18 cellular contexts compared by ENCODE assay signal in genomic region chr9:137079401-137079787, GRCh38. TPM values are rescaled to one million over a fixed set of nuclear protein-coding genes. Genes with fewer than 3 reads are reported as not detected.
DNase-seq lines count a peak whose midpoint lies in the region; ATAC-seq, FAIRE-seq and TF ChIP-seq lines count a peak whose summit lies in the region.
"Had no signal": no experiment of that assay in that cellular context is flagged by ENCODE, and none has a peak within 500 bp of the region (broad histone marks: within the 10 kb centered on the region; RNA-seq: fewer than 3 reads in every experiment).

No MANE protein-coding gene starts in this region.

- H2AK5ac ChIP-seq in H1 (ENCODE audit: low read depth, low read length): no peak overlapping the region

- H3K4me3 ChIP-seq in H1 (ENCODE audit: extremely low read depth in 1 of 4, insufficient read depth in 2 of 4, low read depth in 3 of 4, low read length in 4 of 4): peak overlapping the region in 1 of 4 experiments; percentile 57; a peak in 2 of 8 replicates
- H3K4me3 ChIP-seq: GM23248 had no signal

- peaks cover 0 to 20% (median 12%) of the 10 kb centered on the region in 4 experiments; a peak in 6 of 7 replicates for H3K4me1 ChIP-seq in H1 (replicated peaks in 1 of 4; ENCODE audit: control insufficient read depth in 3 of 4, insufficient read depth in 4 of 4, low read length in 3 of 4)

- no peaks in the 10 kb centered on the region for H3K9me3 Mint-ChIP-seq in natural killer cell
- H3K9me3 Mint-ChIP-seq in natural killer cell treated with Interleukin-12 subunit alpha and Interleukin-12 subunit beta and Interleukin-15 and Interleukin-18, amount 100 ng/mL, for 72 hours: no peaks in the 10 kb centered on the region
- H3K9me3 Mint-ChIP-seq in T-cell: no peaks in the 10 kb centered on the region

- no peaks in the 10 kb centered on the region; a peak in 1 of 8 replicates for H3K36me3 ChIP-seq in H1 (ENCODE audit: control insufficient read depth in 2 of 4, insufficient read depth in 4 of 4, low read length in 3 of 4)

- H4K8ac ChIP-seq in H1 (ENCODE audit: extremely low read depth, insufficient read depth, low read length): no peak overlapping the region; the same call in 1 of the 2 replicates

- no peaks in the 10 kb centered on the region for H3K36me3 Mint-ChIP-seq in natural killer cell
- no peaks in the 10 kb centered on the region for H3K36me3 Mint-ChIP-seq in natural killer cell treated with Interleukin-12 subunit alpha and Interleukin-12 subunit beta and Interleukin-15 and Interleukin-18, amount 100 ng/mL, for 72 hours
- peaks cover 8% of the 10 kb centered on the region for H3K36me3 Mint-ChIP-seq in T-cell

- no peak overlapping the region for H3K18ac ChIP-seq in H1 (ENCODE audit: extremely low read depth, low read length)

- H3K79me1 ChIP-seq in H1 (ENCODE audit: low read depth, low read length): no peaks in the 10 kb centered on the region

- WGBS in H1 (ENCODE audit: extremely low coverage in 1 of 2, insufficient coverage in 1 of 2, insufficient read length in 1 of 2, insufficient replicate concordance in 2 of 2, low coverage in 1 of 2, low lambda C conversion rate in 2 of 2, missing lambda C conversion rate in 1 of 2), 2 experiments: 78% methylated on average over 11 of the region's 13 CpGs; no CpG with 5 or more reads in 1 of the 2 experiments

- CTCF ChIA-PET in T-cell (lab: Charles Lee): no interaction called here
- CTCF ChIA-PET in H1 (lab: Charles Lee; ENCODE audit: partially characterized antibody): interaction anchor here (0.7 to 2.1 kb wide), 3 partner anchors 9 to 29 kb away, joined by 3 to 10 read pairs (median 8); partner anchors contain the start of gene SAPCD2

- no peak for TF ChIP-seq RAD21 in H1 (IDR thresholded peaks at IDR 0.05 in 1 of 2, conservative IDR thresholded peaks at IDR 0.05 in 1 of 2; ENCODE audit: low read depth in 2 of 2, low read length in 2 of 2)

- H3K14ac ChIP-seq in H1 (ENCODE audit: insufficient read length): no peak overlapping the region

- in situ Hi-C loops in GM13977 (cut with MboI; ENCODE audit: low pct_unique_long_range_greater_than_20kb, low sequenced_read_pairs, unreplicated experiment): no loop called here

- FAIRE-seq in H1 (lab: Jason Lieb, UNC): no peak
- FAIRE-seq: HepG2 had no signal

- 0 out of 2 replicates have a peak overlapping the region, but pooled peaks have one; percentile 16 for H2BK15ac ChIP-seq in H1 (ENCODE audit: low read length)

- POLR2A ChIA-PET in T-cell (lab: Charles Lee): no interaction called here
- POLR2A ChIA-PET in H1 (lab: Charles Lee; ENCODE audit: partially characterized antibody): interaction anchor here (1.1 kb wide), 2 partner anchors 13 to 232 kb away, joined by 3 read pairs; no protein-coding TSS in a partner anchor

- intact Hi-C loops in natural killer cell (cut with micrococcal nuclease): no loop called here

- H2BK20ac ChIP-seq in H1 (ENCODE audit: low read length): no peak overlapping the region

- H3K4me2 ChIP-seq in H1 (ENCODE audit: insufficient read depth in 1 of 2, low read depth in 2 of 2, low read length in 2 of 2): peak overlapping the region; percentile 97 to 99

- TF ChIP-seq CTCF in natural killer cell (IDR thresholded peaks at IDR 0.05) (no peak), H1 (IDR thresholded peaks at IDR 0.05; ENCODE audit: control extremely low read depth in 1 of 3, insufficient read depth in 1 of 3, low read depth in 1 of 3, low read length in 3 of 3) (no peak), GM13977 (IDR thresholded peaks at IDR 0.05; ENCODE audit: extremely low read depth, insufficient read depth, missing control alignments) (no peak)

- no peak overlapping the region for H2AFZ ChIP-seq in H1 (ENCODE audit: low read length)
- H2AFZ ChIP-seq: GM23248 had no signal

- no peak overlapping the region for H3K27ac ChIP-seq in H1 (ENCODE audit: low read depth, low read length)
- H3K27ac ChIP-seq: GM23248, lower lobe of right lung had no signal

- H3K23ac ChIP-seq in H1 (ENCODE audit: insufficient read length): no peak overlapping the region

- no peaks in the 10 kb centered on the region for H3K27me3 Mint-ChIP-seq in natural killer cell (ENCODE audit: low read depth in 2 of 2)
- no peaks in the 10 kb centered on the region for H3K27me3 Mint-ChIP-seq in natural killer cell treated with Interleukin-12 subunit alpha and Interleukin-12 subunit beta and Interleukin-15 and Interleukin-18, amount 100 ng/mL, for 72 hours
- no peaks in the 10 kb centered on the region for H3K27me3 Mint-ChIP-seq in T-cell

- H3K23me2 ChIP-seq in H1 (ENCODE audit: low read depth, low read length): peaks cover 13% of the 10 kb centered on the region; the same call in 1 of the 2 replicates

- H3K79me2 ChIP-seq in H1 (ENCODE audit: control insufficient read depth in 1 of 2, insufficient read depth in 2 of 2, low read length in 2 of 2): no peaks in the 10 kb centered on the region

- H3K4me1 Mint-ChIP-seq in natural killer cell (no peaks in the 10 kb centered on the region), T-cell (peaks cover 4 to 11% (median 5%) of the 10 kb centered on the region in 3 donors)
- peaks cover 0 to 3% of the 10 kb centered on the region in 2 donors for H3K4me1 Mint-ChIP-seq in natural killer cell treated with Interleukin-12 subunit alpha and Interleukin-12 subunit beta and Interleukin-15 and Interleukin-18, amount 100 ng/mL, for 72 hours (ENCODE audit: low read depth in 2 of 2)

- TF ChIP-seq POLR2A in H1 (IDR thresholded peaks at IDR 0.05; ENCODE audit: control extremely low read depth in 1 of 2, low read depth in 2 of 2, low read length in 2 of 2): no peak
- TF ChIP-seq POLR2A in erythroblast (IDR thresholded peaks at IDR 0.05; ENCODE audit: low read length): no peak

- H2BK120ac ChIP-seq in H1 (replicated peaks; ENCODE audit: low read depth, low read length): no peak overlapping the region

- DNase-seq in natural killer cell (no peak), T-cell (no peak), H1 (ENCODE audit: low read depth in 1 of 2, low spot score in 2 of 2) (no peak), erythroblast (lab: John Stamatoyannopoulos, UW) (no peak), GM13977 (ENCODE audit: low spot score) (no peak)
- no peak for DNase-seq in natural killer cell treated with Interleukin-12 subunit alpha and Interleukin-12 subunit beta and Interleukin-15 and Interleukin-18, amount 100 ng/mL, for 72 hours (ENCODE audit: low spot score)
- DNase-seq: activated CD8-positive, alpha-beta memory T cell treated with anti-CD3 and anti-CD28 coated beads, Interleukin-2, amount 50 U/mL, for 4 hours; AML-193; GM23248; MM.1S; NCI-H1694; stimulated activated CD4-positive, alpha-beta T cell treated with anti-CD3 and anti-CD28 coated beads, Interleukin-2, amount 100 ng/mL, for 24 hours had no signal

- H3K27me3 ChIP-seq in H1 (replicated peaks in 1 of 4; ENCODE audit: control insufficient read depth in 3 of 4, extremely low read depth in 1 of 4, insufficient read depth in 3 of 4, low read length in 3 of 4): peaks cover 20 to 49% (median 34%) of the 10 kb centered on the region in 4 experiments

- H2BK5ac ChIP-seq in H1 (ENCODE audit: low read depth, low read length): no peak overlapping the region

- peak overlapping the region; percentile 85 for H3K4ac ChIP-seq in H1 (replicated peaks; ENCODE audit: insufficient read length, low read depth, low read length)

- no peak overlapping the region for H3K9ac ChIP-seq in H1 (replicated peaks in 1 of 4; ENCODE audit: extremely low read depth in 1 of 4, low read depth in 3 of 4, low read length in 3 of 4)
- H3K9ac ChIP-seq: GM23248 had no signal

- no peak overlapping the region for H4K5ac ChIP-seq in H1 (ENCODE audit: insufficient read length, low read depth, low read length)

- peaks cover 0 to 7% of the 10 kb centered on the region in 2 experiments for H4K20me1 ChIP-seq in H1 (replicated peaks in 1 of 2; ENCODE audit: control insufficient read depth in 1 of 2, insufficient read depth in 2 of 2, low read length in 2 of 2)

- H3K4me3 Mint-ChIP-seq in natural killer cell (peak overlapping the region; percentile 47), T-cell (peak overlapping the region in 2 of 3 donors; percentile 42 to 58)
- H3K4me3 Mint-ChIP-seq in natural killer cell treated with Interleukin-12 subunit alpha and Interleukin-12 subunit beta and Interleukin-15 and Interleukin-18, amount 100 ng/mL, for 72 hours: no peak overlapping the region

- no peak overlapping the region for H3K56ac ChIP-seq in H1 (replicated peaks; ENCODE audit: insufficient read length, low read depth, low read length)

- no peak overlapping the region for H3K27ac Mint-ChIP-seq in natural killer cell
- H3K27ac Mint-ChIP-seq in natural killer cell treated with Interleukin-12 subunit alpha and Interleukin-12 subunit beta and Interleukin-15 and Interleukin-18, amount 100 ng/mL, for 72 hours: no peak overlapping the region
- H3K27ac Mint-ChIP-seq in T-cell: no peak overlapping the region

- peak overlapping the region; percentile 84 for H4K91ac ChIP-seq in H1 (replicated peaks; ENCODE audit: insufficient read length, low read length)

- ATAC-seq in natural killer cell: no peak
- ATAC-seq in natural killer cell treated with Interleukin-12 subunit alpha and Interleukin-12 subunit beta and Interleukin-15 and Interleukin-18, amount 100 ng/mL, for 72 hours: no peak
- ATAC-seq in T-cell (replicated peaks in 1 of 4): no peak
- ATAC-seq in GM21526 (IDR thresholded peaks at IDR 0.05; ENCODE audit: low FRiP score, unreplicated experiment): no peak
- ATAC-seq: esophagus mucosa, HepG2, lower lobe of right lung had no signal

- no peak for TF ChIP-seq EP300 in H1 (IDR thresholded peaks at IDR 0.05; ENCODE audit: borderline replicate concordance in 1 of 2, low read depth in 2 of 2, low read length in 2 of 2)

- no peaks in the 10 kb centered on the region for H3K9me3 ChIP-seq in H1 (ENCODE audit: insufficient read depth in 2 of 2, low read depth in 1 of 2, low read length in 1 of 2)
- H3K9me3 ChIP-seq: lower lobe of right lung had no signal

- no peak overlapping the region for H2BK12ac ChIP-seq in H1 (ENCODE audit: low read depth, low read length)

RNA-seq across cellular contexts. Expression of gene UAP1L1, which starts 2.1 kb away (rescaled TPM):
- total RNA-seq in natural killer cell (10 to 100 TPM; 10.5 to 25.8 (median 19.3) TPM), T-cell (10 to 100 TPM; 11.3 to 32.8 (median 19.3) TPM)
- total RNA-seq in natural killer cell treated with Interleukin-12 subunit alpha and Interleukin-12 subunit beta and Interleukin-15 and Interleukin-18, amount 100 ng/mL, for 72 hours: 10 to 100 TPM; 19.9 to 22.0 TPM
- 5.4 and 5.5 TPM in 2 replicates for total RNA-seq in H1 (2021; fragmentation: NEBNext Ultra II Directional; extraction: Animal tissue kit (Norgen Biotek cat#: 25700))
- 2.0 and 3.5 TPM in 2 replicates for polyA plus RNA-seq in H1 (2011; rRNA removed)
- 1.9 TPM for polyA plus RNA-seq in H1 (2011; cell fraction: cytosol; rRNA removed)
- 8.3 TPM for polyA plus RNA-seq in H1 (2011; cell fraction: nucleus; rRNA removed)
- polyA plus RNA-seq in H1 (2012, experiment 1 of 2): 2.1 to 3.6 TPM (median 2.8 TPM) in 4 replicates
- polyA plus RNA-seq in H1 (2012, experiment 2 of 2): 2.6 TPM
- polyA plus RNA-seq in H1 (2013, experiment 1 of 2): 4.1 TPM
- polyA plus RNA-seq in H1 (2013, experiment 2 of 2): 3.7 TPM
- polyA minus RNA-seq in H1 (2011; rRNA and poly(A)+ RNA removed): 0.78 and 0.88 TPM in 2 replicates
- 0.66 TPM for polyA minus RNA-seq in H1 (2011; cell fraction: cytosol; rRNA and poly(A)+ RNA removed)
- 1.1 TPM for polyA minus RNA-seq in H1 (2011; cell fraction: nucleus; rRNA and poly(A)+ RNA removed)

RNA-seq across cellular contexts. Expression of gene MAN1B1, which starts 7.4 kb away (rescaled TPM):
- 10 to 100 TPM; 75.1 to 99.4 (median 80.4) TPM for total RNA-seq in natural killer cell
- 10 to 100 TPM; 34.1 to 55.8 TPM for total RNA-seq in natural killer cell treated with Interleukin-12 subunit alpha and Interleukin-12 subunit beta and Interleukin-15 and Interleukin-18, amount 100 ng/mL, for 72 hours
- 10 to 100 TPM; 62.0 to 91.5 (median 84.8) TPM for total RNA-seq in T-cell
- total RNA-seq in H1 (2021; fragmentation: NEBNext Ultra II Directional; extraction: Animal tissue kit (Norgen Biotek cat#: 25700)): 35.1 and 36.3 TPM in 2 replicates
- polyA plus RNA-seq in H1 (2011; rRNA removed): 33.7 and 36.5 TPM in 2 replicates
- polyA plus RNA-seq in H1 (2011; cell fraction: cytosol; rRNA removed): 36.6 TPM
- polyA plus RNA-seq in H1 (2011; cell fraction: nucleus; rRNA removed): 104 TPM
- polyA plus RNA-seq in H1 (2012, experiment 1 of 2): 23.8 to 36.3 TPM (median 35.0 TPM) in 4 replicates
- polyA plus RNA-seq in H1 (2012, experiment 2 of 2): 24.9 TPM
- polyA plus RNA-seq in H1 (2013, experiment 1 of 2): 40.1 TPM
- polyA plus RNA-seq in H1 (2013, experiment 2 of 2): 37.2 TPM
- polyA minus RNA-seq in H1 (2011; rRNA and poly(A)+ RNA removed): 39.6 and 51.7 TPM in 2 replicates
- 23.0 TPM for polyA minus RNA-seq in H1 (2011; cell fraction: cytosol; rRNA and poly(A)+ RNA removed)
- 36.5 TPM for polyA minus RNA-seq in H1 (2011; cell fraction: nucleus; rRNA and poly(A)+ RNA removed)

RNA-seq across cellular contexts. Expression of gene SAPCD2, which starts 9.0 kb away (rescaled TPM):
- 1 to 10 TPM in 2 of 3 donors, under 1 TPM in 1; 0.59 to 2.6 (median 1.0) TPM for total RNA-seq in natural killer cell
- total RNA-seq in natural killer cell treated with Interleukin-12 subunit alpha and Interleukin-12 subunit beta and Interleukin-15 and Interleukin-18, amount 100 ng/mL, for 72 hours: 10 to 100 TPM in 1 of 2 donors, 1 to 10 TPM in 1; 9.5 to 20.8 TPM
- total RNA-seq in T-cell: 1 to 10 TPM in 1 of 5 donors, under 1 TPM in 4; 0.33 to 1.0 (median 0.83) TPM
- total RNA-seq in H1 (2021; fragmentation: NEBNext Ultra II Directional; extraction: Animal tissue kit (Norgen Biotek cat#: 25700)): 30.3 and 32.1 TPM in 2 replicates
- 12.7 and 17.3 TPM in 2 replicates for polyA plus RNA-seq in H1 (2011; rRNA removed)
- 16.3 TPM for polyA plus RNA-seq in H1 (2011; cell fraction: cytosol; rRNA removed)
- polyA plus RNA-seq in H1 (2011; cell fraction: nucleus; rRNA removed): 40.0 TPM
- polyA plus RNA-seq in H1 (2012, experiment 1 of 2): 13.5 to 18.1 TPM (median 16.6 TPM) in 4 replicates
- 15.7 TPM for polyA plus RNA-seq in H1 (2012, experiment 2 of 2)
- polyA plus RNA-seq in H1 (2013, experiment 1 of 2): 32.1 TPM
- 29.5 TPM for polyA plus RNA-seq in H1 (2013, experiment 2 of 2)
- 6.3 and 6.7 TPM in 2 replicates for polyA minus RNA-seq in H1 (2011; rRNA and poly(A)+ RNA removed)
- polyA minus RNA-seq in H1 (2011; cell fraction: cytosol; rRNA and poly(A)+ RNA removed): 13.4 TPM
- 24.1 TPM for polyA minus RNA-seq in H1 (2011; cell fraction: nucleus; rRNA and poly(A)+ RNA removed)

RNA-seq across cellular contexts. Expression of gene ENTPD2, which starts 25.5 kb away (rescaled TPM):
- total RNA-seq in natural killer cell (not detected), T-cell (under 1 TPM in 1 of 5 donors, not detected in 4; 0.32 TPM)
- not detected for total RNA-seq in natural killer cell treated with Interleukin-12 subunit alpha and Interleukin-12 subunit beta and Interleukin-15 and Interleukin-18, amount 100 ng/mL, for 72 hours
- 3.2 and 3.8 TPM in 2 replicates for total RNA-seq in H1 (2021; fragmentation: NEBNext Ultra II Directional; extraction: Animal tissue kit (Norgen Biotek cat#: 25700))
- polyA plus RNA-seq in H1 (2011; rRNA removed): 0.65 and 1.9 TPM in 2 replicates
- polyA plus RNA-seq in H1 (2011; cell fraction: cytosol; rRNA removed): 0.69 TPM
- 5.8 TPM for polyA plus RNA-seq in H1 (2011; cell fraction: nucleus; rRNA removed)
- polyA plus RNA-seq in H1 (2012, experiment 1 of 2): 1.9 to 3.5 TPM (median 2.7 TPM) in 4 replicates
- polyA plus RNA-seq in H1 (2012, experiment 2 of 2): 1.9 TPM
- polyA plus RNA-seq in H1 (2013, experiment 1 of 2): 7.9 TPM
- 8.1 TPM for polyA plus RNA-seq in H1 (2013, experiment 2 of 2)
- polyA minus RNA-seq in H1 (2011; rRNA and poly(A)+ RNA removed): 0.29 and 0.76 TPM in 2 replicates
- 0.51 TPM for polyA minus RNA-seq in H1 (2011; cell fraction: cytosol; rRNA and poly(A)+ RNA removed)
- 1.00 TPM for polyA minus RNA-seq in H1 (2011; cell fraction: nucleus; rRNA and poly(A)+ RNA removed)
- total RNA-seq: GM23248; SK-MEL-5; T-helper 2 cell treated with Interferon-gamma antibody and Interleukin-4, amounts not matched to agents 100 ng/mL and 5 ng/mL, for 36 hours had no signal
- polyA plus RNA-seq: GM23248 had no signal

RNA-seq across cellular contexts. Expression of gene NPDC1, which starts 33.4 kb away (rescaled TPM):
- total RNA-seq in natural killer cell: 1 to 10 TPM in 2 of 3 donors, under 1 TPM in 1; 0.87 to 5.6 (median 3.4) TPM
- 10 to 100 TPM; 11.2 to 41.7 TPM for total RNA-seq in natural killer cell treated with Interleukin-12 subunit alpha and Interleukin-12 subunit beta and Interleukin-15 and Interleukin-18, amount 100 ng/mL, for 72 hours
- total RNA-seq in T-cell: 10 to 100 TPM; 32.4 to 76.7 (median 57.0) TPM
- total RNA-seq in H1 (2021; fragmentation: NEBNext Ultra II Directional; extraction: Animal tissue kit (Norgen Biotek cat#: 25700)): 41.9 and 44.1 TPM in 2 replicates
- polyA plus RNA-seq in H1 (2011; rRNA removed): 26.2 and 43.6 TPM in 2 replicates
- polyA plus RNA-seq in H1 (2011; cell fraction: cytosol; rRNA removed): 27.6 TPM
- polyA plus RNA-seq in H1 (2011; cell fraction: nucleus; rRNA removed): 132 TPM
- polyA plus RNA-seq in H1 (2012, experiment 1 of 2): 25.4 to 45.6 TPM (median 37.8 TPM) in 4 replicates
- polyA plus RNA-seq in H1 (2012, experiment 2 of 2): 18.6 TPM
- polyA plus RNA-seq in H1 (2013, experiment 1 of 2): 51.1 TPM
- 54.9 TPM for polyA plus RNA-seq in H1 (2013, experiment 2 of 2)
- polyA minus RNA-seq in H1 (2011; rRNA and poly(A)+ RNA removed): 2.2 and 2.4 TPM in 2 replicates
- polyA minus RNA-seq in H1 (2011; cell fraction: cytosol; rRNA and poly(A)+ RNA removed): 17.6 TPM
- 14.1 TPM for polyA minus RNA-seq in H1 (2011; cell fraction: nucleus; rRNA and poly(A)+ RNA removed)
